Comparison of ENCODE assay signal across 8 cellular contexts in the genomic region with DNA sequence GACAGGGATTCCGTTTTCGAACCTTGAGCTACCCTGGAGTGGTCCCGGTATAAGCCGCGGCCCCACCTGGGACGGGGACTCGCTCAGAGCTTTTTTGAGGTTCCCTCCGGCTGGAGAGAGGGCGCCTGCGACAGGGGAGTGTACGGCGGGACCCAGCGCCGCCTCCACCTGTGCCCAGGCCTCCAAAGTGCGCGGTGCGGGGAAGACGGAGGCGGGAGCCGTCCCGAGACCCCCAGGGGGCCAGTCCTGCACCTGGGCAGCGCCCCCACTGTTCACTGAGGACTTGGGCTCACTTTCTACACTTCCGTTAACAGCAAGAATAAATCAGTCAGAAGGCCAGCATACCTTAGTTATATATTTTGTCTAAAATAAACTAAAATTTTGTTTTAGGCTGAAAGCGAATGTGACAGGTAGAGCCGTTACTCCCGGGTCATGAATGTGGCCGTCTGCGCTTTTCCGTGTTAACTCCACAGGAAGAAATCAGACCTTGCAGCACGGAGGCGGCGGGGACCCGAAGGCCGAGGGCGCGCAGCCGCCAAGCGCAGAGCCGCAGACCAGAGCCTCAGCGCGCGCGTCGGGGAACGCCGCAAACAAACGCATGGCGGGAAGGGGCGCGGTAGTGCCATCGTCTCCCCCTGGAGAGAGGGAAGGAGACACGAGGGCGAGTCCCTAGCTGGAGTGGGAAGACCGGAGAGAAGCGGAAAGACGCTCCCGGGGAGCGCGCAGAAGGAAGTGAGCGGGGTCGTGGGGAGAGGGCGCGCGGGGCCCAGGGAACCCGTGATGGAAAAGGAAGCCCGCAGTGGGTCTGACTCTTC. TPM values are rescaled to one million over a fixed set of nuclear protein-coding genes. Genes with fewer than 3 reads are reported as not detected.
A peak's percentile ranks its signal among the peaks of the same experiment; 100 is the strongest.
DNase-seq lines count a peak whose midpoint lies in the region; ATAC-seq and TF ChIP-seq lines count a peak whose summit lies in the region.

No MANE protein-coding gene starts in this region.

- DNase-seq in activated T-cell treated with anti-CD3 and anti-CD28 coated beads for 48 hours (ENCODE audit: low read depth) (peak; percentile 45), fibroblast of the aortic adventitia (ENCODE audit: low read depth) (peak; percentile 39), ovary (peak; percentile 40 to 70 (median 47)), NCI-H146 (lab: John Stamatoyannopoulos, UW) (no peak), CD1c-positive myeloid dendritic cell (ENCODE audit: extremely low spot score) (no peak)

- peak overlapping the region; percentile 65 to 91 for H3K27ac ChIP-seq in ovary

- ATAC-seq in GM19372 (IDR thresholded peaks at IDR 0.05; ENCODE audit: low read depth, unreplicated experiment) (peak; percentile 16), HG03520 (IDR thresholded peaks at IDR 0.05; ENCODE audit: unreplicated experiment) (peak; percentile 5), HG03196 (IDR thresholded peaks at IDR 0.05; ENCODE audit: unreplicated experiment) (no peak)

- H3K4me1 ChIP-seq in ovary (ENCODE audit: insufficient read depth): peaks cover 8% of the 10 kb centered on the region

- no peaks in the 10 kb centered on the region for H3K9me3 ChIP-seq in ovary

- TF ChIP-seq CTCF in fibroblast of the aortic adventitia (IDR thresholded peaks at IDR 0.05; ENCODE audit: insufficient read depth, low read length) (no peak), ovary (IDR thresholded peaks at IDR 0.05) (no peak)

- no peaks in the 10 kb centered on the region for H3K27me3 ChIP-seq in ovary

- intact Hi-C loops in ovary (cut with DNase I): loop anchor here in 1 of 4 donors (2.0 kb wide), 1 partner anchor 26 kb away; no protein-coding TSS in a partner anchor

- TF ChIP-seq POLR2A in ovary (IDR thresholded peaks at IDR 0.05): no peak

- H3K36me3 ChIP-seq in ovary: no peaks in the 10 kb centered on the region

- H3K4me3 ChIP-seq in fibroblast of the aortic adventitia (ENCODE audit: low read depth, low read length) (peak overlapping the region; percentile 91), ovary (peak overlapping the region; percentile 79)

- 0 to 1% (median 0%) methylated on average over 66 of the region's 66 CpGs for WGBS in ovary, 3 donors

- no peak for TF ChIP-seq EP300 in ovary (IDR thresholded peaks at IDR 0.05)

RNA-seq across cellular contexts. Expression of a gene that starts 14.1 kb away (rescaled TPM):
- 0.74 and 3.3 TPM in 2 replicates for total RNA-seq in fibroblast of the aortic adventitia (ENCODE audit: low replicate concordance)
- total RNA-seq in ovary: 1 to 10 TPM in 2 of 7 donors, under 1 TPM in 5; 0.34 to 2.9 (median 0.93) TPM
- under 1 TPM; 0.45 to 0.82 TPM for polyA plus RNA-seq in ovary

RNA-seq across cellular contexts. Expression of a gene that starts 32.2 kb away (rescaled TPM):
- total RNA-seq in fibroblast of the aortic adventitia (ENCODE audit: low replicate concordance) (12.7 and 19.1 TPM in 2 replicates), ovary (10 to 100 TPM in 6 of 7 donors, 1 to 10 TPM in 1; 8.2 to 22.7 (median 17.6) TPM)
- polyA plus RNA-seq in ovary: 10 to 100 TPM; 11.1 to 13.2 TPM

RNA-seq across cellular contexts. Expression of a gene that starts 43.5 kb away (rescaled TPM):
- total RNA-seq in fibroblast of the aortic adventitia (ENCODE audit: low replicate concordance) (not detected in 2 replicates), ovary (under 1 TPM in 1 of 7 donors, not detected in 6; 0.80 TPM)
- not detected for polyA plus RNA-seq in ovary

RNA-seq across cellular contexts. Expression of a gene that starts 52.8 kb away (rescaled TPM):
- 2,117 and 4,931 TPM in 2 replicates for total RNA-seq in fibroblast of the aortic adventitia (ENCODE audit: low replicate concordance)
- 1,000 to 10,000 TPM; 2,570 to 4,531 (median 3,203) TPM for total RNA-seq in ovary
- polyA plus RNA-seq in ovary: 1,000 to 10,000 TPM; 2,702 to 4,895 TPM

RNA-seq across cellular contexts. Expression of a gene that starts 59.9 kb away (rescaled TPM):
- total RNA-seq in fibroblast of the aortic adventitia (ENCODE audit: low replicate concordance) (not detected in 2 replicates), ovary (not detected)
- not detected for polyA plus RNA-seq in ovary

Comparison
In these comparisons a context has a peak if more than half of its experiments do, and no peak if none do; other contexts are left out.
1. DNase-seq: peak in activated T-cell treated with anti-CD3 and anti-CD28 coated beads for 48 hours (single experiment), fibroblast of the aortic adventitia (single experiment) and ovary (5 of 5); none in NCI-H146 (single experiment) and CD1c-positive myeloid dendritic cell (single experiment).